In genomic region chr17:64492481-64493109, GRCh38 we compare ENCODE assay signal across 1 cellular context.
A peak's percentile ranks its signal among the peaks of the same experiment; 100 is the strongest.
TF ChIP-seq lines count a peak whose summit lies in the region.

No MANE protein-coding gene starts in this region.

TF ChIP-seq in H1, 55 proteins besides CTCF, POLR2A, EP300 and RAD21:
- TF ChIP-seq HDAC2 (IDR thresholded peaks at IDR 0.05; ENCODE audit: borderline replicate concordance in 1 of 2, low read depth in 2 of 2, low read length in 2 of 2) (no peak), USF2 (IDR thresholded peaks at IDR 0.05; ENCODE audit: low read length) (no peak), CEBPB (IDR thresholded peaks at IDR 0.05; ENCODE audit: low read depth, low read length) (peak; percentile 79)
- TF ChIP-seq, protein P1, sequence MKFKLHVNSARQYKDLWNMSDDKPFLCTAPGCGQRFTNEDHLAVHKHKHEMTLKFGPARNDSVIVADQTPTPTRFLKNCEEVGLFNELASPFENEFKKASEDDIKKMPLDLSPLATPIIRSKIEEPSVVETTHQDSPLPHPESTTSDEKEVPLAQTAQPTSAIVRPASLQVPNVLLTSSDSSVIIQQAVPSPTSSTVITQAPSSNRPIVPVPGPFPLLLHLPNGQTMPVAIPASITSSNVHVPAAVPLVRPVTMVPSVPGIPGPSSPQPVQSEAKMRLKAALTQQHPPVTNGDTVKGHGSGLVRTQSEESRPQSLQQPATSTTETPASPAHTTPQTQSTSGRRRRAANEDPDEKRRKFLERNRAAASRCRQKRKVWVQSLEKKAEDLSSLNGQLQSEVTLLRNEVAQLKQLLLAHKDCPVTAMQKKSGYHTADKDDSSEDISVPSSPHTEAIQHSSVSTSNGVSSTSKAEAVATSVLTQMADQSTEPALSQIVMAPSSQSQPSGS (IDR thresholded peaks at IDR 0.05; ENCODE audit: low read length), result 0 out of 2 replicates have a peak, but pooled peaks have one; percentile 48
